Comparison of ENCODE assay signal across 17 cellular contexts in genomic region chr4:150827226-150827625, GRCh38.
A peak's percentile ranks its signal among the peaks of the same experiment; 100 is the strongest.
DNase-seq lines count a peak whose midpoint lies in the region; ATAC-seq and TF ChIP-seq lines count a peak whose summit lies in the region.
"Had no signal": no experiment of that assay in that cellular context is flagged by ENCODE, and none has a peak within 500 bp of the region (broad histone marks: within the 10 kb centered on the region; RNA-seq: fewer than 3 reads in every experiment).

No MANE protein-coding gene starts in this region.

- H3K9me3 Mint-ChIP-seq in T-helper 1 cell treated with Interleukin-12 subunit alpha and Interleukin-12 subunit beta and Interleukin-4 antibody, amounts not matched to agents 30 μg/mL and 1 μg/mL, for 36 hours: no peaks in the 10 kb centered on the region
- H3K9me3 Mint-ChIP-seq in T-cell (no peaks in the 10 kb centered on the region), memory B cell (no peaks in the 10 kb centered on the region)
- H3K9me3 Mint-ChIP-seq: neural progenitor cell had no signal

- DNase-seq in T-helper 1 cell (no peak), GM12865 (ENCODE audit: low read depth) (peak; percentile 15), T-cell (no peak), memory B cell (ENCODE audit: low spot score in 2 of 2) (peak in 1 of 2 donors; percentile 3), SK-N-DZ (ENCODE audit: low spot score) (no peak), DMS153 (lab: John Stamatoyannopoulos, UW) (no peak), cerebellar nuclear complex (lab: John Stamatoyannopoulos, UW) (no peak)
- DNase-seq: amniotic stem cell, C1 segment of cervical spinal cord, DMS79, GOT3, left colon, NCI-H345 had no signal

- H3K27me3 Mint-ChIP-seq in T-helper 1 cell treated with Interleukin-12 subunit alpha and Interleukin-12 subunit beta and Interleukin-4 antibody, amounts not matched to agents 30 μg/mL and 1 μg/mL, for 36 hours (ENCODE audit: low read depth): no peaks in the 10 kb centered on the region
- no peaks in the 10 kb centered on the region for H3K27me3 Mint-ChIP-seq in T-cell
- no peaks in the 10 kb centered on the region for H3K27me3 Mint-ChIP-seq in memory B cell

- peaks cover 28% of the 10 kb centered on the region for H3K36me3 Mint-ChIP-seq in T-helper 1 cell treated with Interleukin-12 subunit alpha and Interleukin-12 subunit beta and Interleukin-4 antibody, amounts not matched to agents 30 μg/mL and 1 μg/mL, for 36 hours (ENCODE audit: low read depth)
- H3K36me3 Mint-ChIP-seq in T-cell (peaks cover 66% of the 10 kb centered on the region), memory B cell (peaks cover 14% of the 10 kb centered on the region)

- ATAC-seq in T-cell (replicated peaks in 1 of 4) (no peak), memory B cell (ENCODE audit: low read depth) (peak; percentile 25)
- ATAC-seq: esophagus mucosa had no signal

- no peak for TF ChIP-seq CTCF in GM12865 (IDR thresholded peaks at IDR 0.05; ENCODE audit: insufficient read depth, low read depth, low read length, missing control alignments)

- H3K4me3 Mint-ChIP-seq in T-helper 1 cell treated with Interleukin-12 subunit alpha and Interleukin-12 subunit beta and Interleukin-4 antibody, amounts not matched to agents 30 μg/mL and 1 μg/mL, for 36 hours: peak overlapping the region; percentile 17
- peak overlapping the region; percentile 7 to 33 (median 7) for H3K4me3 Mint-ChIP-seq in T-cell
- H3K4me3 Mint-ChIP-seq in memory B cell: peak overlapping the region; percentile 67
- H3K4me3 Mint-ChIP-seq: mesothelial cell of epicardium, neural progenitor cell had no signal

- POLR2A ChIA-PET in T-cell (lab: Charles Lee): interaction anchor here in 1 of 2 donors (0.8 kb wide), 1 partner anchor 40 kb away, joined by 3 read pairs; no protein-coding TSS in a partner anchor

- H3K4me1 Mint-ChIP-seq in T-helper 1 cell treated with Interleukin-12 subunit alpha and Interleukin-12 subunit beta and Interleukin-4 antibody, amounts not matched to agents 30 μg/mL and 1 μg/mL, for 36 hours (ENCODE audit: low read depth): peaks cover 12% of the 10 kb centered on the region
- H3K4me1 Mint-ChIP-seq in T-cell (peaks cover 30 to 55% (median 52%) of the 10 kb centered on the region in 3 donors), memory B cell (peaks cover 31% of the 10 kb centered on the region)
- H3K4me1 Mint-ChIP-seq: neural progenitor cell had no signal

- H3K4me3 ChIP-seq in GM12865 (ENCODE audit: low read depth, low read length): no peak overlapping the region
- H3K4me3 ChIP-seq: neural progenitor cell had no signal

- H3K27ac Mint-ChIP-seq in T-helper 1 cell treated with Interleukin-12 subunit alpha and Interleukin-12 subunit beta and Interleukin-4 antibody, amounts not matched to agents 30 μg/mL and 1 μg/mL, for 36 hours: peak overlapping the region; percentile 32
- H3K27ac Mint-ChIP-seq in T-cell: peak overlapping the region; percentile 4 to 42
- H3K27ac Mint-ChIP-seq in memory B cell: peak overlapping the region; percentile 84
- H3K27ac Mint-ChIP-seq: mesothelial cell of epicardium, neural progenitor cell had no signal

- CTCF ChIA-PET in T-cell (lab: Charles Lee): interaction anchor here in 1 of 2 donors (0.7 to 2.3 kb wide), 4 partner anchors 13 to 40 kb away, joined by 3 to 19 read pairs (median 4); no protein-coding TSS in a partner anchor

Comparison
In these comparisons a context has a peak if more than half of its experiments do, and no peak if none do; other contexts are left out.
1. H3K27ac Mint-ChIP-seq: peak in every context shown above with its lines; median percentile 84 in memory B cell; 32 in T-helper 1 cell treated with Interleukin-12 subunit alpha and Interleukin-12 subunit beta and Interleukin-4 antibody, amounts not matched to agents 30 μg/mL and 1 μg/mL, for 36 hours; 23 in T-cell.
2. H3K4me3 Mint-ChIP-seq: peak in every context shown above with its lines; median percentile 67 in memory B cell; 17 in T-helper 1 cell treated with Interleukin-12 subunit alpha and Interleukin-12 subunit beta and Interleukin-4 antibody, amounts not matched to agents 30 μg/mL and 1 μg/mL, for 36 hours; 7 in T-cell.